Comparison of ENCODE assay signal across 1 cellular context in the genomic region with DNA sequence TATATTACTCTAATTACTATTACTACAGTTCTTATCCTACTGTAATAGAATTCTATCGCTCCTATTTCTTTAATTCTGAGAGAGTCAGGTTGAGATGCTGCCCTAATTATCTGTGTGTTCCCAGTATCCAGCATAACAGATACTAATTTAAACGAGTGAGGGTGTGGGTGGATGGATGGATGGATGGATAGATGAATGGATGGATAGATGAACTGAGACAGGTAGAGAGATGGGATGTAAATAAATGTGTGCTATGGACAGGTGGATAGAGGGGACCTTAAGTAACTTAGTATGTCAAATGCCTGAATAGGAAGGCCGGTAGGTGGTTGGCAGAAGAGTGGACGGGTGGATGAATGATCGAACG.
TF ChIP-seq lines count a peak whose summit lies in the region.

No MANE protein-coding gene starts in this region.

TF ChIP-seq in H1, 55 proteins besides CTCF, POLR2A, EP300 and RAD21 (continued from another document):
- no peak for TF ChIP-seq BCL11A (IDR thresholded peaks at IDR 0.05; ENCODE audit: low read depth in 2 of 2, low read length in 2 of 2)
- no peak for TF ChIP-seq TEAD4 (IDR thresholded peaks at IDR 0.05; ENCODE audit: low read depth, low read length)
- TF ChIP-seq SIN3A (conservative IDR thresholded peaks at IDR 0.05 in 1 of 2, IDR thresholded peaks at IDR 0.05 in 1 of 2; ENCODE audit: low read depth in 1 of 2, low read length in 2 of 2) = no peak
- no peak for TF ChIP-seq RNF2 (IDR thresholded peaks at IDR 0.05; ENCODE audit: borderline replicate concordance, low read depth, low read length, missing control alignments, poor library complexity, severe bottlenecking)
- no peak for TF ChIP-seq RXRA (IDR thresholded peaks at IDR 0.05; ENCODE audit: insufficient read depth, low read depth, low read length)
- TF ChIP-seq HDAC6 (IDR thresholded peaks at IDR 0.05; ENCODE audit: low read depth, low read length) = no peak
- TF ChIP-seq MAFK (IDR thresholded peaks at IDR 0.05; ENCODE audit: low read depth, low read length) = no peak
- TF ChIP-seq TAF1 (IDR thresholded peaks at IDR 0.05; ENCODE audit: low read depth, low read length) = no peak
- no peak for TF ChIP-seq YY1 (IDR thresholded peaks at IDR 0.05; ENCODE audit: low read depth, low read length)
- TF ChIP-seq GTF2F1 (IDR thresholded peaks at IDR 0.05; ENCODE audit: borderline replicate concordance, low read depth, low read length) = no peak
- no peak for TF ChIP-seq CHD1 (IDR thresholded peaks at IDR 0.05; ENCODE audit: low read depth, low read length)
- TF ChIP-seq KDM5A (IDR thresholded peaks at IDR 0.05; ENCODE audit: low read length) = no peak
- no peak for TF ChIP-seq ZNF274 (IDR thresholded peaks at IDR 0.05; ENCODE audit: borderline replicate concordance, extremely low read depth, low read length)
- TF ChIP-seq SP4 (IDR thresholded peaks at IDR 0.05; ENCODE audit: low read length) = no peak
